Comparison of ENCODE assay signal across 1 cellular context in the genomic region with DNA sequence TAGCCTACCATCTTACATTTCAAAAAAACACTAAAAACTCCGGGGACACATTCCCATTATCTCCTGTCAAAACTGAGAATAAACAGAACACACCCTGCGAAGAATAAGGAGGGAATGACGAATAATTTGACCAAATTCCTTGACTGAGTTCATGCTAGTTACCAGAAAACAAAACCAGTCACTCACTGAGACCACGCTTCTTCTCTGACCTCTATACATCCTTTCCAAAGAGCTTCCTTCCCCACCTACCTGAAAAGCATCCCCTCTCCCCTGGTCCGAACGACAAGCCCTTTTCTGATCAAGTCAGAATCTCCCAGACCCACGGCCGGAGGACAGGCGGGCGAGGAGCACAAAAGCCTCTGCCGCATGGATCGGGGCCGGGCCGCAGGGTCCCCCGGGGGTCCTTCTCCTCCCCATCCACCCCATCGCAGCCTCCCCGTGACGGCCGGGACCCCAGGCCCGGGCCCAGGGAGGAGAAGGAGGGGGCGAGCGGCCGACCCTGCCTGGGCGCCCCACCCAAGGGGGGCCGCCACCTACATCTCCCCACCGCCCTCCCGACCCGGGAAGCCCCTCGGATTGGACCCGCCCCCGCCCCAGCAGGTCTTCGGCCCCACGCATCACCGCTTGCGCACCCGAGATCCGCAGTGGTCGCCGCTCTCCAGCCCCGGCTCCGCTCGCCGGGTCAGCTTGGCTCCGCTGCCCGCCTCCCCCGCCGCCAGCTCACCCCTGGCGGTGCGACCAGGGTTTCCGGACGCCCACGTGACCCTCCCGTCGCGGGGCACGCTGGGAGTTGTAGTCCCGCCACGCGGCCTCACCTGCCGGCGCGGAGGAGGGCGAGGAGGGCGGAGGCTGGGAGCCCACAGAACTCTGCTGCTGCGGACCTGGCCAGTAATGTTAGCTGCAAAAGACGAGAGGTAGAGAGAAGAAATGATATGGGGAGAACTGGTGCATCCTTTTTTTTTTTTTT.
TF ChIP-seq lines count a peak whose summit lies in the region.

SLC37A3 (minus strand) TSS at position 747 of the 967 bp plus-strand sequence. CDS start 16,004 bp downstream, outside the sequence.

TF ChIP-seq in K562, 482 proteins besides CTCF, POLR2A, EP300 and RAD21 (continued from another document and continues in another):
- TF ChIP-seq CUX1 (CRISPR knock-in tag; IDR thresholded peaks at IDR 0.05) = no peak
- TF ChIP-seq, protein P1, sequence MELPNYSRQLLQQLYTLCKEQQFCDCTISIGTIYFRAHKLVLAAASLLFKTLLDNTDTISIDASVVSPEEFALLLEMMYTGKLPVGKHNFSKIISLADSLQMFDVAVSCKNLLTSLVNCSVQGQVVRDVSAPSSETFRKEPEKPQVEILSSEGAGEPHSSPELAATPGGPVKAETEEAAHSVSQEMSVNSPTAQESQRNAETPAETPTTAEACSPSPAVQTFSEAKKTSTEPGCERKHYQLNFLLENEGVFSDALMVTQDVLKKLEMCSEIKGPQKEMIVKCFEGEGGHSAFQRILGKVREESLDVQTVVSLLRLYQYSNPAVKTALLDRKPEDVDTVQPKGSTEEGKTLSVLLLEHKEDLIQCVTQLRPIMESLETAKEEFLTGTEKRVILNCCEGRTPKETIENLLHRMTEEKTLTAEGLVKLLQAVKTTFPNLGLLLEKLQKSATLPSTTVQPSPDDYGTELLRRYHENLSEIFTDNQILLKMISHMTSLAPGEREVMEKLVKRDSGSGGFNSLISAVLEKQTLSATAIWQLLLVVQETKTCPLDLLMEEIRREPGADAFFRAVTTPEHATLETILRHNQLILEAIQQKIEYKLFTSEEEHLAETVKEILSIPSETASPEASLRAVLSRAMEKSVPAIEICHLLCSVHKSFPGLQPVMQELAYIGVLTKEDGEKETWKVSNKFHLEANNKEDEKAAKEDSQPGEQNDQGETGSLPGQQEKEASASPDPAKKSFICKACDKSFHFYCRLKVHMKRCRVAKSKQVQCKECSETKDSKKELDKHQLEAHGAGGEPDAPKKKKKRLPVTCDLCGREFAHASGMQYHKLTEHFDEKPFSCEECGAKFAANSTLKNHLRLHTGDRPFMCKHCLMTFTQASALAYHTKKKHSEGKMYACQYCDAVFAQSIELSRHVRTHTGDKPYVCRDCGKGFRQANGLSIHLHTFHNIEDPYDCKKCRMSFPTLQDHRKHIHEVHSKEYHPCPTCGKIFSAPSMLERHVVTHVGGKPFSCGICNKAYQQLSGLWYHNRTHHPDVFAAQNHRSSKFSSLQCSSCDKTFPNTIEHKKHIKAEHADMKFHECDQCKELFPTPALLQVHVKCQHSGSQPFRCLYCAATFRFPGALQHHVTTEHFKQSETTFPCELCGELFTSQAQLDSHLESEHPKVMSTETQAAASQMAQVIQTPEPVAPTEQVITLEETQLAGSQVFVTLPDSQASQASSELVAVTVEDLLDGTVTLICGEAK (IDR thresholded peaks at IDR 0.05) = peak; percentile 80
- TF ChIP-seq, protein P1 (CRISPR knock-in tag; IDR thresholded peaks at IDR 0.05) = no peak
- TF ChIP-seq RCOR1 (IDR thresholded peaks at IDR 0.05; ENCODE audit: borderline replicate concordance in 1 of 2, low read depth in 2 of 2, low read length in 2 of 2) = peak in 1 of 2 experiments; percentile 75; a peak in 2 of 4 replicates
- TF ChIP-seq ZNF444 (CRISPR knock-in tag; IDR thresholded peaks at IDR 0.05) = no peak
- no peak for TF ChIP-seq STAT5A (IDR thresholded peaks at IDR 0.05; ENCODE audit: borderline replicate concordance, low read length)
- no peak for TF ChIP-seq BRF1 (IDR thresholded peaks at IDR 0.05; ENCODE audit: borderline replicate concordance, extremely low read depth, insufficient read length)
- TF ChIP-seq TAF9B (IDR thresholded peaks at IDR 0.05; ENCODE audit: partially characterized antibody) = no peak
- peak; percentile 84 for TF ChIP-seq POLR2B (IDR thresholded peaks at IDR 0.05; ENCODE audit: low read depth, partially characterized antibody)
- no peak for TF ChIP-seq SRSF3 (IDR thresholded peaks at IDR 0.05; ENCODE audit: insufficient read depth, low read length)
- TF ChIP-seq ATF1 (CRISPR knock-in tag; IDR thresholded peaks at IDR 0.05) = peak; percentile 37; the same call in 1 of the 2 replicates
- TF ChIP-seq ATF1 (tag; IDR thresholded peaks at IDR 0.05) = peak; percentile 62; the same call in 1 of the 2 replicates
- TF ChIP-seq ZC3H4 (CRISPR knock-in tag; IDR thresholded peaks at IDR 0.05; ENCODE audit: borderline replicate concordance) = no peak
- TF ChIP-seq TSHZ1 (CRISPR knock-in tag; IDR thresholded peaks at IDR 0.05) = no peak
- TF ChIP-seq, protein P2, sequence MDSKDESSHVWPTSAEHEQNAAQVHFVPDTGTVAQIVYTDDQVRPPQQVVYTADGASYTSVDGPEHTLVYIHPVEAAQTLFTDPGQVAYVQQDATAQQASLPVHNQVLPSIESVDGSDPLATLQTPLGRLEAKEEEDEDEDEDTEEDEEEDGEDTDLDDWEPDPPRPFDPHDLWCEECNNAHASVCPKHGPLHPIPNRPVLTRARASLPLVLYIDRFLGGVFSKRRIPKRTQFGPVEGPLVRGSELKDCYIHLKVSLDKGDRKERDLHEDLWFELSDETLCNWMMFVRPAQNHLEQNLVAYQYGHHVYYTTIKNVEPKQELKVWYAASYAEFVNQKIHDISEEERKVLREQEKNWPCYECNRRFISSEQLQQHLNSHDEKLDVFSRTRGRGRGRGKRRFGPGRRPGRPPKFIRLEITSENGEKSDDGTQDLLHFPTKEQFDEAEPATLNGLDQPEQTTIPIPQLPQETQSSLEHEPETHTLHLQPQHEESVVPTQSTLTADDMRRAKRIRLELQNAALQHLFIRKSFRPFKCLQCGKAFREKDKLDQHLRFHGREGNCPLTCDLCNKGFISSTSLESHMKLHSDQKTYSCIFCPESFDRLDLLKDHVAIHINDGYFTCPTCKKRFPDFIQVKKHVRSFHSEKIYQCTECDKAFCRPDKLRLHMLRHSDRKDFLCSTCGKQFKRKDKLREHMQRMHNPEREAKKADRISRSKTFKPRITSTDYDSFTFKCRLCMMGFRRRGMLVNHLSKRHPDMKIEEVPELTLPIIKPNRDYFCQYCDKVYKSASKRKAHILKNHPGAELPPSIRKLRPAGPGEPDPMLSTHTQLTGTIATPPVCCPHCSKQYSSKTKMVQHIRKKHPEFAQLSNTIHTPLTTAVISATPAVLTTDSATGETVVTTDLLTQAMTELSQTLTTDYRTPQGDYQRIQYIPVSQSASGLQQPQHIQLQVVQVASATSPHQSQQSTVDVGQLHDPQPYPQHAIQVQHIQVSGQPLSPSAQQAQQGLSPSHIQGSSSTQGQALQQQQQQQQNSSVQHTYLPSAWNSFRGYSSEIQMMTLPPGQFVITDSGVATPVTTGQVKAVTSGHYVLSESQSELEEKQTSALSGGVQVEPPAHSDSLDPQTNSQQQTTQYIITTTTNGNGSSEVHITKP (IDR thresholded peaks at IDR 0.05; ENCODE audit: partially characterized antibody) = peak; percentile 50
- no peak for TF ChIP-seq NFYB (IDR thresholded peaks at IDR 0.05; ENCODE audit: extremely low read depth, insufficient read length)
- TF ChIP-seq SNRNP70 (optimal IDR thresholded peaks at IDR 0.05; ENCODE audit: low read depth, low read length) = no peak
- no peak; the same call in 1 of the 2 replicates for TF ChIP-seq RNF2 (IDR thresholded peaks at IDR 0.05)
- peak in 1 of 2 experiments; percentile 49; a peak in 1 of 4 replicates for TF ChIP-seq TBL1XR1 (IDR thresholded peaks at IDR 0.05; ENCODE audit: low read length in 2 of 2)
- peak; percentile 13 for TF ChIP-seq SMARCE1 (IDR thresholded peaks at IDR 0.05)
- TF ChIP-seq ELF2 (CRISPR knock-in tag; IDR thresholded peaks at IDR 0.05) = peak; percentile 58; the same call in 1 of the 2 replicates
- TF ChIP-seq TOE1 (IDR thresholded peaks at IDR 0.05; ENCODE audit: borderline replicate concordance) = peak; percentile 94
- no peak for TF ChIP-seq TOE1 (CRISPR knock-in tag; IDR thresholded peaks at IDR 0.05; ENCODE audit: borderline replicate concordance, low read depth)
- no peak for TF ChIP-seq RFX7 (CRISPR knock-in tag; IDR thresholded peaks at IDR 0.05)
- no peak for TF ChIP-seq CBFA2T3 (IDR thresholded peaks at IDR 0.05)
- peak; percentile 78 to 86 for TF ChIP-seq MNT (conservative IDR thresholded peaks at IDR 0.05)
- TF ChIP-seq MXI1 (IDR thresholded peaks at IDR 0.05; ENCODE audit: low read depth, low read length) = no peak
- no peak for TF ChIP-seq SMARCA5 (IDR thresholded peaks at IDR 0.05)
